1 cellular context compared by ENCODE assay signal in the genomic region with DNA sequence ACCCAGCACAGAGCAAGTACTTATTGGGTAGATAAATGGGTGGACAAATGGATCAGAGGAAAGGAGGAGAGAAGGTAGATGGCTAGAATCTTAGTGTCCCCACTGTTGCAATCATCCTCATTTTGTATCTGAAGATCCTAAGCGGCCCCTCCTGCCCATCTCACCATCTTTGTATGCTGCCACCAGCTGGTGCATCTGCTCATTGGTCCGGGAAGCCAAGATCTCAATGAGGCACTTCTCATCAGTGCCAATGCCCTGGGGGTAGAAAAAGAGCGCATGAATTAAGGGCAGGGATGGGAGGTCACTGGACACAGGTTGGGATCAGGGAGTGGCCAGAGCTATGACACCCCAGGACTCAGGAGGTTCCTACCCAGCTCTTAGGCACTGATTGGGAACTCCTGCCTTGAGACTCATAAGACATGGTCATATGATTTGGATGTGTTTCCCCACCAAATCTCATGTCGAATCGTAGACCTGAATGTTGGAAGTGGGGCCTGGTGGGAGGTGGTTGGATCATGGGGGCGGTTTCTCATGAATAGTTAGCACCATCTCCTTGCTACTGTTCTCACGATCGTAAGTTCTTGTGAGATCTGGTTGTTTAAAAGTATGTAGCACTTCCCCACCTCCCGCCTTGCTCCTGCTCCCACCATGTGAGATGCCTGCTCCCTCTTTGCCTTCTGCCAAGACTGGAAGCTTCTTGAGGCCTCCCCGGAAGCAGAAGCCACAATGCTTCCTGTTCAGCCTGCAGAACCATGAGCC.
TF ChIP-seq lines count a peak whose summit lies in the region.

No MANE protein-coding gene starts in this region.

TF ChIP-seq in HEK293T, 16 proteins besides CTCF, POLR2A, EP300 and RAD21:
- TF ChIP-seq LEF1 (IDR thresholded peaks at IDR 0.05; ENCODE audit: borderline replicate concordance) (no peak), TARDBP (IDR thresholded peaks at IDR 0.05) (no peak), SP1 (IDR thresholded peaks at IDR 0.05) (no peak), ZNF384 (IDR thresholded peaks at IDR 0.05) (no peak), L3MBTL2 (conservative IDR thresholded peaks at IDR 0.05) (no peak), SUZ12 (IDR thresholded peaks at IDR 0.05) (no peak), CTBP1 (IDR thresholded peaks at IDR 0.05; ENCODE audit: borderline replicate concordance) (no peak), NFRKB (IDR thresholded peaks at IDR 0.05) (no peak), HDGF (IDR thresholded peaks at IDR 0.05; ENCODE audit: borderline replicate concordance) (no peak), FOXA1 (IDR thresholded peaks at IDR 0.05) (no peak), FOXK2 (IDR thresholded peaks at IDR 0.05) (no peak), ELF4 (IDR thresholded peaks at IDR 0.05) (no peak), ARNT (IDR thresholded peaks at IDR 0.05) (no peak)
- TF ChIP-seq, protein P1, sequence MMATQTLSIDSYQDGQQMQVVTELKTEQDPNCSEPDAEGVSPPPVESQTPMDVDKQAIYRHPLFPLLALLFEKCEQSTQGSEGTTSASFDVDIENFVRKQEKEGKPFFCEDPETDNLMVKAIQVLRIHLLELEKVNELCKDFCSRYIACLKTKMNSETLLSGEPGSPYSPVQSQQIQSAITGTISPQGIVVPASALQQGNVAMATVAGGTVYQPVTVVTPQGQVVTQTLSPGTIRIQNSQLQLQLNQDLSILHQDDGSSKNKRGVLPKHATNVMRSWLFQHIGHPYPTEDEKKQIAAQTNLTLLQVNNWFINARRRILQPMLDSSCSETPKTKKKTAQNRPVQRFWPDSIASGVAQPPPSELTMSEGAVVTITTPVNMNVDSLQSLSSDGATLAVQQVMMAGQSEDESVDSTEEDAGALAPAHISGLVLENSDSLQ (IDR thresholded peaks at IDR 0.05) = no peak
